ENCODE assay signal across 23 cellular contexts in the genomic region with DNA sequence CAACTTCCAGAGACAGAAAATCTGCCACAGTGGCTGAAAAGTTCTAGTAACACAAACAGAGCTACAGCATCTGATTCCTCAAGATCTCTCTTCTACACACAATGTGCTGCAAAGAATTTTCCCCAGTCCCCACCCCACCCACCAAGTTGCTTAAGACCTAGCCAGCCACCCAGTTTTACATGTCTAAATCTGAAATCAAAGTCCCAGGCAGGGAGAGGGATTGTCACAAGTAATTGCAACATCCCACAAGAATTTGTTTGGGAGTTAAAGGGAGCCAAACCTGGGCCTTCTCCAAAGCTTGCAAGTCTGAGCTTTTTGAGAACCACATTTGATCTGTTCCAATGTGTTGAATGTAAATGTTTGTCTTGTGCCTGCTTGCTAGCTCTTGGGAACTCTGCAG. TPM values are rescaled to one million over a fixed set of nuclear protein-coding genes. Genes with fewer than 3 reads are reported as not detected.
DNase-seq lines count a peak whose midpoint lies in the region; ATAC-seq and TF ChIP-seq lines count a peak whose summit lies in the region.
"Had no signal": no experiment of that assay in that cellular context is flagged by ENCODE, and none has a peak within 500 bp of the region (broad histone marks: within the 10 kb centered on the region; RNA-seq: fewer than 3 reads in every experiment).

No MANE protein-coding gene starts in this region.

- no peak overlapping the region for H3K4me3 ChIP-seq in AG09309 (ENCODE audit: control insufficient read depth, low read depth, low read length)
- no peak overlapping the region for H3K4me3 ChIP-seq in GM23248
- no peak overlapping the region for H3K4me3 ChIP-seq in fibroblast of mammary gland (ENCODE audit: control insufficient read depth, low read depth, low read length)
- H3K4me3 ChIP-seq in prostate gland, result no peak overlapping the region
- H3K4me3 ChIP-seq in GM23338, result no peak overlapping the region
- H3K4me3 ChIP-seq: BLaER1, GM12878 had no signal

- H3K79me2 ChIP-seq in GM23248 (ENCODE audit: insufficient read depth), result peaks cover 75% of the 10 kb centered on the region
- no peaks in the 10 kb centered on the region for H3K79me2 ChIP-seq in GM23338 (replicated peaks; ENCODE audit: insufficient read depth)

- DNase-seq in AG09309 (ENCODE audit: low read depth) (peak; percentile 67), GM23248 (peak; percentile 72), fibroblast of mammary gland (ENCODE audit: low read depth) (peak; percentile 40), prostate gland (ENCODE audit: low spot score) (peak; percentile 76), NCI-H345 treated with DMSO at 0.1 percent for 48 hours (lab: John Stamatoyannopoulos, UW; ENCODE audit: unreplicated experiment) (no peak), GM23338 (ENCODE audit: low spot score) (no peak), 8988T (no peak)
- DNase-seq: activated CD4-positive, alpha-beta memory T cell treated with anti-CD3 and anti-CD28 coated beads for 36 hours; activated naive CD4-positive, alpha-beta T cell treated with anti-CD3 and anti-CD28 coated beads, Interleukin-2, amount 10 ng/mL, durations not matched to agents 7 days and 5 days; activated T-cell treated with anti-CD3 and anti-CD28 coated beads, Interleukin-2, amount 50 U/mL, for 24 hours; head of caudate nucleus; immature natural killer cell; NCI-H1105 treated with DMSO at 0.1 percent for 48 hours; NCI-H69; SHP77 treated with DMSO at 0.1 percent for 48 hours; stimulated activated naive B cell treated with anti-CD40 and anti-IgM and Interleukin-4, amounts not matched to agents 10 μg/mL and 1 μg/mL and 100 μg/mL, for 72 hours; trophoblast cell had no signal

- H3K27me3 ChIP-seq in GM23248 (replicated peaks; ENCODE audit: insufficient read depth), result no peaks in the 10 kb centered on the region
- no peaks in the 10 kb centered on the region for H3K27me3 ChIP-seq in prostate gland (replicated peaks; ENCODE audit: insufficient read depth)
- peaks cover 19% of the 10 kb centered on the region for H3K27me3 ChIP-seq in GM23338 (ENCODE audit: insufficient read depth)

- TF ChIP-seq POLR2A in prostate gland (IDR thresholded peaks at IDR 0.05), result no peak

- no peaks in the 10 kb centered on the region for H3K9me3 Mint-ChIP-seq in GM23338
- H3K9me3 Mint-ChIP-seq: activated CD4-positive, alpha-beta memory T cell treated with anti-CD3 and anti-CD28 coated beads for 36 hours; activated naive CD4-positive, alpha-beta T cell treated with anti-CD3 and anti-CD28 coated beads, Interleukin-2, amount 10 ng/mL, durations not matched to agents 7 days and 5 days; activated T-cell treated with anti-CD3 and anti-CD28 coated beads, Interleukin-2, amount 50 U/mL, for 24 hours; immature natural killer cell; neural crest cell; stimulated activated naive B cell treated with anti-CD40 and anti-IgM and Interleukin-4, amounts not matched to agents 10 μg/mL and 1 μg/mL and 100 μg/mL, for 72 hours; T-helper 1 cell treated with Interleukin-12 subunit alpha and Interleukin-12 subunit beta and Interleukin-4 antibody, amounts not matched to agents 30 μg/mL and 1 μg/mL, for 36 hours had no signal

- H3K36me3 Mint-ChIP-seq in GM23338 (ENCODE audit: low read depth), result no peaks in the 10 kb centered on the region
- H3K36me3 Mint-ChIP-seq: activated CD4-positive, alpha-beta memory T cell treated with anti-CD3 and anti-CD28 coated beads for 36 hours; activated naive CD4-positive, alpha-beta T cell treated with anti-CD3 and anti-CD28 coated beads, Interleukin-2, amount 10 ng/mL, durations not matched to agents 7 days and 5 days; stimulated activated naive B cell treated with anti-CD40 and anti-IgM and Interleukin-4, amounts not matched to agents 10 μg/mL and 1 μg/mL and 100 μg/mL, for 72 hours had no signal

- H3K4me2 ChIP-seq in GM23248 (ENCODE audit: unreplicated experiment) (no peak overlapping the region), GM23338 (no peak overlapping the region)
- H3K4me2 ChIP-seq: BLaER1, KMS-11 had no signal

- intact Hi-C loops in prostate gland (cut with DNase I), result no loop called here

- in situ Hi-C loops in GM23248 (cut with MboI), result no loop called here

- H3K4me1 ChIP-seq in GM23248 (ENCODE audit: insufficient read depth) (peaks cover 18% of the 10 kb centered on the region), prostate gland (replicated peaks) (peaks cover 3% of the 10 kb centered on the region), GM23338 (ENCODE audit: insufficient read depth) (no peaks in the 10 kb centered on the region; the same call in 1 of the 2 replicates)

- H3K36me3 ChIP-seq in GM23248 (ENCODE audit: low read depth), result no peaks in the 10 kb centered on the region
- H3K36me3 ChIP-seq in prostate gland, result no peaks in the 10 kb centered on the region
- H3K36me3 ChIP-seq in GM23338 (ENCODE audit: insufficient read depth), result no peaks in the 10 kb centered on the region
- H3K36me3 ChIP-seq: BLaER1 had no signal

- H3K27ac ChIP-seq in GM23248, result no peak overlapping the region
- no peak overlapping the region for H3K27ac ChIP-seq in prostate gland
- H3K27ac ChIP-seq in GM23338 (ENCODE audit: low read depth), result no peak overlapping the region
- H3K27ac ChIP-seq: BLaER1, KMS-11, VCaP had no signal

- H3K27me3 Mint-ChIP-seq in GM23338 (ENCODE audit: insufficient read depth, low read depth, poor library complexity), result peaks cover 19% of the 10 kb centered on the region

- TF ChIP-seq CTCF in AG09309 (IDR thresholded peaks at IDR 0.05; ENCODE audit: control insufficient read depth, insufficient read depth, low read depth, low read length, missing control alignments) (no peak), fibroblast of mammary gland (conservative IDR thresholded peaks at IDR 0.05; ENCODE audit: control insufficient read depth, insufficient read depth, low read depth, low read length) (no peak), prostate gland (IDR thresholded peaks at IDR 0.05) (no peak), GM23338 (conservative IDR thresholded peaks at IDR 0.05; ENCODE audit: low read depth in 2 of 2) (no peak)

- H2AFZ ChIP-seq in GM23248 (no peak overlapping the region), GM23338 (no peak overlapping the region)

- H3F3A ChIP-seq in GM23248 (ENCODE audit: insufficient read depth), result 0 out of 2 replicates have a peak, but pooled peaks cover 10% of the 10 kb centered on the region
- no peaks in the 10 kb centered on the region for H3F3A ChIP-seq in GM23338 (replicated peaks; ENCODE audit: low read depth)

- no peak overlapping the region for H3K4me3 Mint-ChIP-seq in GM23338
- H3K4me3 Mint-ChIP-seq: activated CD4-positive, alpha-beta memory T cell treated with anti-CD3 and anti-CD28 coated beads for 36 hours; activated naive CD4-positive, alpha-beta T cell treated with anti-CD3 and anti-CD28 coated beads, Interleukin-2, amount 10 ng/mL, durations not matched to agents 7 days and 5 days; activated T-cell treated with anti-CD3 and anti-CD28 coated beads, Interleukin-2, amount 50 U/mL, for 24 hours; immature natural killer cell; neural crest cell; stimulated activated naive B cell treated with anti-CD40 and anti-IgM and Interleukin-4, amounts not matched to agents 10 μg/mL and 1 μg/mL and 100 μg/mL, for 72 hours; T-helper 1 cell treated with Interleukin-12 subunit alpha and Interleukin-12 subunit beta and Interleukin-4 antibody, amounts not matched to agents 30 μg/mL and 1 μg/mL, for 36 hours had no signal

- H3K27ac Mint-ChIP-seq in GM23338, result no peak overlapping the region
- H3K27ac Mint-ChIP-seq: activated CD4-positive, alpha-beta memory T cell treated with anti-CD3 and anti-CD28 coated beads for 36 hours; activated naive CD4-positive, alpha-beta T cell treated with anti-CD3 and anti-CD28 coated beads, Interleukin-2, amount 10 ng/mL, durations not matched to agents 7 days and 5 days; activated T-cell treated with anti-CD3 and anti-CD28 coated beads, Interleukin-2, amount 50 U/mL, for 24 hours; stimulated activated naive B cell treated with anti-CD40 and anti-IgM and Interleukin-4, amounts not matched to agents 10 μg/mL and 1 μg/mL and 100 μg/mL, for 72 hours; T-helper 1 cell treated with Interleukin-12 subunit alpha and Interleukin-12 subunit beta and Interleukin-4 antibody, amounts not matched to agents 30 μg/mL and 1 μg/mL, for 36 hours had no signal

- H3K4me1 Mint-ChIP-seq in GM23338, result peaks cover 5% of the 10 kb centered on the region; the same call in 2 of the 3 replicates

- H3K9me3 ChIP-seq in GM23248 (ENCODE audit: low read depth) (no peaks in the 10 kb centered on the region), prostate gland (no peaks in the 10 kb centered on the region)
- H3K9me3 ChIP-seq: BLaER1 had no signal

- ATAC-seq in GM23338, result no peak
- ATAC-seq: GM12878 had no signal

- H3K9me2 ChIP-seq in GM23248 (ENCODE audit: insufficient read depth), result no peaks in the 10 kb centered on the region
- H3K9me2 ChIP-seq in GM23338 (ENCODE audit: insufficient read depth), result no peaks in the 10 kb centered on the region

- H3K9ac ChIP-seq in GM23248, result no peak overlapping the region
- H3K9ac ChIP-seq: BLaER1, KMS-11 had no signal

- H4K20me1 ChIP-seq in GM23248 (ENCODE audit: insufficient read depth) (peaks cover 32% of the 10 kb centered on the region), GM23338 (replicated peaks; ENCODE audit: insufficient read depth) (0 out of 2 replicates have a peak, but pooled peaks cover 3% of the 10 kb centered on the region)

RNA-seq across cellular contexts. Expression of gene IGIP, which starts 15.5 kb away (rescaled TPM):
- 13.0 and 16.3 TPM in 2 replicates for total RNA-seq in GM23248 (2014; rRNA removed; shearing (Covaris generic))
- 3.4 and 3.5 TPM in 2 replicates for polyA plus RNA-seq in GM23248 (2016; fragmentation: Nextera tagmentation; extraction: Ambion mirVana)
- 10 to 100 TPM; 10.5 to 13.8 TPM for total RNA-seq in prostate gland
- total RNA-seq in GM23338 (2014; rRNA removed; shearing (Covaris generic)), result 0.38 and 1.0 TPM in 2 replicates
- 0.19 and 0.21 TPM in 2 replicates for polyA plus RNA-seq in GM23338 (2016; fragmentation: Nextera tagmentation; extraction: Ambion mirVana)

RNA-seq across cellular contexts. Expression of gene PURA, which starts 27.3 kb away (rescaled TPM):
- 24.2 and 30.6 TPM in 2 replicates for total RNA-seq in GM23248 (2014; rRNA removed; shearing (Covaris generic))
- polyA plus RNA-seq in GM23248 (2016; fragmentation: Nextera tagmentation; extraction: Ambion mirVana), result 7.9 and 10.7 TPM in 2 replicates
- 10 to 100 TPM; 24.2 to 27.2 TPM for total RNA-seq in prostate gland
- 2.3 and 2.6 TPM in 2 replicates for total RNA-seq in GM23338 (2014; rRNA removed; shearing (Covaris generic))
- polyA plus RNA-seq in GM23338 (2016; fragmentation: Nextera tagmentation; extraction: Ambion mirVana), result 1.3 and 1.5 TPM in 2 replicates

RNA-seq across cellular contexts. Expression of gene CYSTM1, which starts 33.7 kb away (rescaled TPM):
- total RNA-seq in GM23248 (2014; rRNA removed; shearing (Covaris generic)), result 10.4 and 16.0 TPM in 2 replicates
- 42.3 and 45.5 TPM in 2 replicates for polyA plus RNA-seq in GM23248 (2016; fragmentation: Nextera tagmentation; extraction: Ambion mirVana)
- 10 to 100 TPM; 37.0 to 51.7 TPM for total RNA-seq in prostate gland
- total RNA-seq in GM23338 (2014; rRNA removed; shearing (Covaris generic)), result 14.4 and 15.0 TPM in 2 replicates
- polyA plus RNA-seq in GM23338 (2016; fragmentation: Nextera tagmentation; extraction: Ambion mirVana), result 42.3 and 46.0 TPM in 2 replicates

Comparison
In these comparisons a context has a peak if more than half of its experiments do, and no peak if none do; other contexts are left out.
1. DNase-seq: peak in AG09309 (single experiment), GM23248 (single experiment), fibroblast of mammary gland (single experiment) and prostate gland (single experiment); none in NCI-H345 treated with DMSO at 0.1 percent for 48 hours (single experiment), GM23338 (single experiment) and 8988T (single experiment).